In genomic region chr4:92184566-92184965, GRCh38 we compare ENCODE assay signal across 21 cellular contexts.
A peak's percentile ranks its signal among the peaks of the same experiment; 100 is the strongest.
DNase-seq lines count a peak whose midpoint lies in the region; ATAC-seq and TF ChIP-seq lines count a peak whose summit lies in the region.
"Had no signal": no experiment of that assay in that cellular context is flagged by ENCODE, and none has a peak within 500 bp of the region (broad histone marks: within the 10 kb centered on the region; RNA-seq: fewer than 3 reads in every experiment).

No MANE protein-coding gene starts in this region.

- no peaks in the 10 kb centered on the region for H3K79me2 ChIP-seq in ACC112 (ENCODE audit: control insufficient read depth, insufficient read depth, low read length, unreplicated experiment)

- no peak overlapping the region for H3K27ac ChIP-seq in ACC112 (ENCODE audit: low read depth, low read length)
- H3K27ac ChIP-seq: RWPE1 had no signal

- no peaks in the 10 kb centered on the region for H3K27me3 ChIP-seq in ACC112 (ENCODE audit: insufficient read depth, low read length)
- no peaks in the 10 kb centered on the region for H3K27me3 ChIP-seq in adipocyte (replicated peaks; ENCODE audit: control insufficient read depth, insufficient read depth, low read length)

- peak overlapping the region; percentile 5 for H2AFZ ChIP-seq in ACC112 (ENCODE audit: low read length, unreplicated experiment)
- H2AFZ ChIP-seq: GM23338 had no signal

- H3K9me3 ChIP-seq in adipocyte (ENCODE audit: control insufficient read depth, low read length), result peaks cover 4% of the 10 kb centered on the region

- H3K36me3 ChIP-seq in ACC112 (ENCODE audit: insufficient read depth, low read length) (no peaks in the 10 kb centered on the region), adipocyte (ENCODE audit: control insufficient read depth, insufficient read depth, low read length, severe bottlenecking) (no peaks in the 10 kb centered on the region)

- H3K4me3 ChIP-seq in ACC112 (ENCODE audit: low read depth, low read length) (no peak overlapping the region), adipocyte (ENCODE audit: low read length) (no peak overlapping the region), fibroblast of villous mesenchyme (ENCODE audit: low read depth, low read length) (no peak overlapping the region)
- H3K4me3 ChIP-seq: GM23338 had no signal

- H3K4me1 ChIP-seq in ACC112 (ENCODE audit: control insufficient read depth, insufficient read depth, low read length, unreplicated experiment) (no peaks in the 10 kb centered on the region), adipocyte (ENCODE audit: control insufficient read depth, insufficient read depth, low read length) (peaks cover 8% of the 10 kb centered on the region)

- DNase-seq in adipocyte (ENCODE audit: low read depth) (peak; percentile 60), fibroblast of gingiva (ENCODE audit: low read depth) (peak; percentile 86), fibroblast of villous mesenchyme (ENCODE audit: low read depth) (peak; percentile 0), NCI-H2196 (lab: John Stamatoyannopoulos, UW; ENCODE audit: unreplicated experiment) (no peak)
- DNase-seq in central memory CD4-positive, alpha-beta T cell, result no peak
- DNase-seq: 8988T, HCEC 1CT, Kasumi-1, MV-4-11, NCI-H1105, NCI-H1436 treated with DMSO at 0.1 percent for 48 hours, NCI-H187 treated with DMSO at 0.1 percent for 48 hours, NCI-H2227 treated with DMSO at 0.1 percent for 48 hours, NCI-H526 treated with DMSO at 0.1 percent for 48 hours, SHP77 had no signal

- TF ChIP-seq CTCF in fibroblast of villous mesenchyme (IDR thresholded peaks at IDR 0.05; ENCODE audit: insufficient read depth, low read depth, low read length), result no peak

- no peak overlapping the region for H3K9ac ChIP-seq in adipocyte (ENCODE audit: low read length)

- ATAC-seq in HG02678 (IDR thresholded peaks at IDR 0.05; ENCODE audit: unreplicated experiment) (no peak), GM21723 (IDR thresholded peaks at IDR 0.05; ENCODE audit: unreplicated experiment) (no peak)
- ATAC-seq: GM23338, Panc1 had no signal

Comparison
In these comparisons a context has a peak if more than half of its experiments do, and no peak if none do; other contexts are left out.
1. DNase-seq: peak in adipocyte (single experiment), fibroblast of gingiva (single experiment) and fibroblast of villous mesenchyme (single experiment); none in NCI-H2196 (single experiment) and central memory CD4-positive, alpha-beta T cell (single experiment).